26 cellular contexts compared by ENCODE assay signal in genomic region chr3:98903705-98904481, GRCh38. TPM values are rescaled to one million over a fixed set of nuclear protein-coding genes. Genes with fewer than 3 reads are reported as not detected.
DNase-seq lines count a peak whose midpoint lies in the region; ATAC-seq and TF ChIP-seq lines count a peak whose summit lies in the region.
"Had no signal": no experiment of that assay in that cellular context is flagged by ENCODE, and none has a peak within 500 bp of the region (broad histone marks: within the 10 kb centered on the region; RNA-seq: fewer than 3 reads in every experiment).

No MANE protein-coding gene starts in this region.

- H3K27ac ChIP-seq in AG04450 (ENCODE audit: low read depth, low read length) (no peak overlapping the region), IMR-90 (ENCODE audit: insufficient read depth, low read length) (no peak overlapping the region)
- H3K27ac ChIP-seq: BLaER1 treated with 17β-estradiol and CSF1 and Interleukin-3, amounts not matched to agents 10 nM and 100 nM; esophagus muscularis mucosa; gastrocnemius medialis had no signal

- peaks cover 15% of the 10 kb centered on the region for H3K4me1 Mint-ChIP-seq in activated naive CD4-positive, alpha-beta T cell treated with anti-CD3 and anti-CD28 coated beads, Interleukin-2, amount 10 ng/mL, durations not matched to agents 7 days and 5 days
- peaks cover 15% of the 10 kb centered on the region for H3K4me1 Mint-ChIP-seq in CD14-positive monocyte

- H2AK5ac ChIP-seq in IMR-90 (ENCODE audit: low read depth, low read length) = 0 out of 2 replicates have a peak overlapping the region, but pooled peaks have one; percentile 27

- peaks cover 25% of the 10 kb centered on the region for H3K27me3 Mint-ChIP-seq in activated naive CD4-positive, alpha-beta T cell treated with anti-CD3 and anti-CD28 coated beads, Interleukin-2, amount 10 ng/mL, durations not matched to agents 7 days and 5 days
- peaks cover 16 to 24% (median 19%) of the 10 kb centered on the region in 3 donors for H3K27me3 Mint-ChIP-seq in CD14-positive monocyte (ENCODE audit: low read depth in 3 of 3)
- H3K27me3 Mint-ChIP-seq: type B pancreatic cell had no signal

- DNase-seq in AG04450 (ENCODE audit: low read depth, low spot score) (no peak), IMR-90 (no peak), choroid plexus epithelial cell (ENCODE audit: low read depth) (no peak), kidney tubule cell (ENCODE audit: low spot score) (peak; percentile 60), CD14-positive monocyte (ENCODE audit: low spot score) (no peak)
- DNase-seq in activated naive CD4-positive, alpha-beta T cell treated with anti-CD3 and anti-CD28 coated beads, Interleukin-2, amount 10 ng/mL, durations not matched to agents 7 days and 5 days = no peak
- DNase-seq: activated CD4-positive, alpha-beta T cell treated with anti-CD3 and anti-CD28 coated beads, Interleukin-2, amount 10 ng/mL, durations not matched to agents 7 days and 5 days; activated gamma-delta T cell; activated T-cell treated with anti-CD3 and anti-CD28 coated beads, Interleukin-2, amount 50 U/mL, for 24 hours; effector CD8-positive, alpha-beta T cell; gastrocnemius medialis; hypothalamus; left ventricle myocardium superior; naive thymus-derived CD8-positive, alpha-beta T cell; NCI-H1092 treated with DMSO at 0.1 percent for 48 hours; NCI-H1930; NCI-H526; NK-92 treated with Interleukin-12 subunit alpha and Interleukin-12 subunit beta, amount 100 ng/mL, for 24 hours; SIG-M5; small intestine had no signal

- in situ Hi-C loops in IMR-90 (cut with MboI; ENCODE audit: low sequenced_read_pairs) = no loop called here

- peak overlapping the region; percentile 35; the same call in 1 of the 2 replicates for H2BK120ac ChIP-seq in IMR-90 (ENCODE audit: low read depth, low read length)

- peak overlapping the region; percentile 54; the same call in 1 of the 2 replicates for H2BK20ac ChIP-seq in IMR-90 (ENCODE audit: low read depth, low read length)

- H3K18ac ChIP-seq in IMR-90 (ENCODE audit: low read depth, low read length) = no peak overlapping the region

- no TSS peak for BruUV-seq in IMR-90 (replicated peaks; lab: Mats Ljungman, UMichigan)

- no peaks in the 10 kb centered on the region for H3K36me3 ChIP-seq in IMR-90 (ENCODE audit: control insufficient read depth, insufficient read depth, low read length)
- H3K36me3 ChIP-seq: BLaER1 treated with 17β-estradiol and CSF1 and Interleukin-3, amounts not matched to agents 10 nM and 100 nM; esophagus muscularis mucosa; gastrocnemius medialis had no signal

- no peak overlapping the region for H3K4me2 ChIP-seq in IMR-90 (ENCODE audit: low read depth, low read length)
- H3K4me2 ChIP-seq: BLaER1 treated with 17β-estradiol and CSF1 and Interleukin-3, amounts not matched to agents 10 nM and 100 nM had no signal

- peak overlapping the region in 1 of 2 experiments; percentile 0; a peak in 1 of 4 replicates for H4K8ac ChIP-seq in IMR-90 (ENCODE audit: low read depth in 2 of 2, low read length in 2 of 2)

- TF ChIP-seq POLR2A in IMR-90 (IDR thresholded peaks at IDR 0.05; ENCODE audit: low read depth, low read length) = no peak

- H3K36me3 Mint-ChIP-seq in activated naive CD4-positive, alpha-beta T cell treated with anti-CD3 and anti-CD28 coated beads, Interleukin-2, amount 10 ng/mL, durations not matched to agents 7 days and 5 days = no peaks in the 10 kb centered on the region
- no peaks in the 10 kb centered on the region for H3K36me3 Mint-ChIP-seq in CD14-positive monocyte

- no peaks in the 10 kb centered on the region for H3K27me3 ChIP-seq in AG04450 (ENCODE audit: control insufficient read depth, insufficient read depth, low read length)
- H3K27me3 ChIP-seq in IMR-90 (ENCODE audit: control insufficient read depth, insufficient read depth, low read length) = no peaks in the 10 kb centered on the region
- H3K27me3 ChIP-seq: BLaER1 treated with 17β-estradiol and CSF1 and Interleukin-3, amounts not matched to agents 10 nM and 100 nM; esophagus muscularis mucosa; gastrocnemius medialis had no signal

- no peak overlapping the region for H3K27ac Mint-ChIP-seq in activated naive CD4-positive, alpha-beta T cell treated with anti-CD3 and anti-CD28 coated beads, Interleukin-2, amount 10 ng/mL, durations not matched to agents 7 days and 5 days
- no peak overlapping the region for H3K27ac Mint-ChIP-seq in CD14-positive monocyte
- H3K27ac Mint-ChIP-seq: activated CD4-positive, alpha-beta T cell treated with anti-CD3 and anti-CD28 coated beads, Interleukin-2, amount 10 ng/mL, durations not matched to agents 7 days and 5 days; activated T-cell treated with anti-CD3 and anti-CD28 coated beads, Interleukin-2, amount 50 U/mL, for 24 hours; type B pancreatic cell had no signal

- H3K4me3 ChIP-seq in AG04450 (ENCODE audit: low read depth, low read length) (no peak overlapping the region), IMR-90 (ENCODE audit: insufficient read depth, low read depth, low read length) (no peak overlapping the region), choroid plexus epithelial cell (ENCODE audit: low read depth, low read length) (no peak overlapping the region)
- H3K4me3 ChIP-seq: BLaER1 treated with 17β-estradiol and CSF1 and Interleukin-3, amounts not matched to agents 10 nM and 100 nM; esophagus muscularis mucosa; gastrocnemius medialis had no signal

- TF ChIP-seq CTCF in AG04450 (IDR thresholded peaks at IDR 0.05; ENCODE audit: low read depth, low read length) (peak; percentile 13; the same call in 1 of the 2 replicates), IMR-90 (conservative IDR thresholded peaks at IDR 0.05; ENCODE audit: low read depth, low read length) (no peak), choroid plexus epithelial cell (conservative IDR thresholded peaks at IDR 0.05; ENCODE audit: low read depth, low read length) (peak; percentile 27), CD14-positive monocyte (IDR thresholded peaks at IDR 0.05) (no peak)

- H3K4ac ChIP-seq in IMR-90 (ENCODE audit: low read depth, low read length) = no peak overlapping the region; the same call in 1 of the 2 replicates

- H3K9ac ChIP-seq in IMR-90 (ENCODE audit: low read depth, low read length) = no peak overlapping the region
- H3K9ac ChIP-seq: BLaER1 treated with 17β-estradiol and CSF1 and Interleukin-3, amounts not matched to agents 10 nM and 100 nM had no signal

- H3K4me1 ChIP-seq in IMR-90 (ENCODE audit: control insufficient read depth, insufficient read depth, low read length) = peaks cover 2% of the 10 kb centered on the region; the same call in 1 of the 2 replicates

- no peaks in the 10 kb centered on the region for H3K9me3 Mint-ChIP-seq in activated naive CD4-positive, alpha-beta T cell treated with anti-CD3 and anti-CD28 coated beads, Interleukin-2, amount 10 ng/mL, durations not matched to agents 7 days and 5 days
- H3K9me3 Mint-ChIP-seq in CD14-positive monocyte = peaks cover 0 to 4% (median 2%) of the 10 kb centered on the region in 7 donors
- H3K9me3 Mint-ChIP-seq: activated CD4-positive, alpha-beta T cell treated with anti-CD3 and anti-CD28 coated beads, Interleukin-2, amount 10 ng/mL, durations not matched to agents 7 days and 5 days; type B pancreatic cell had no signal

- ATAC-seq in IMR-90 (ENCODE audit: low read depth) (no peak), HG02938 (IDR thresholded peaks at IDR 0.05; ENCODE audit: unreplicated experiment) (no peak), HG03139 (IDR thresholded peaks at IDR 0.05; ENCODE audit: unreplicated experiment) (no peak)
- ATAC-seq: gastrocnemius medialis; HepG2; left ventricle myocardium superior; naive thymus-derived CD8-positive, alpha-beta T cell had no signal

- no peak overlapping the region; the same call in 1 of the 2 replicates for H4K5ac ChIP-seq in IMR-90 (ENCODE audit: low read depth, low read length)

- no peak for TF ChIP-seq RAD21 in IMR-90 (IDR thresholded peaks at IDR 0.05; ENCODE audit: low read length)

- H3K4me3 Mint-ChIP-seq in activated naive CD4-positive, alpha-beta T cell treated with anti-CD3 and anti-CD28 coated beads, Interleukin-2, amount 10 ng/mL, durations not matched to agents 7 days and 5 days = no peak overlapping the region
- no peak overlapping the region for H3K4me3 Mint-ChIP-seq in CD14-positive monocyte
- H3K4me3 Mint-ChIP-seq: activated CD4-positive, alpha-beta T cell treated with anti-CD3 and anti-CD28 coated beads, Interleukin-2, amount 10 ng/mL, durations not matched to agents 7 days and 5 days; activated T-cell treated with anti-CD3 and anti-CD28 coated beads, Interleukin-2, amount 50 U/mL, for 24 hours; type B pancreatic cell had no signal

- H3K9me1 ChIP-seq in IMR-90 (ENCODE audit: insufficient read depth, low read length) = no peaks in the 10 kb centered on the region

- H2AFZ ChIP-seq in IMR-90 (replicated peaks; ENCODE audit: low read length, poor library complexity) = no peak overlapping the region

- H4K91ac ChIP-seq in IMR-90 (ENCODE audit: insufficient read depth, low read depth, low read length) = no peak overlapping the region

- H3K56ac ChIP-seq in IMR-90 (ENCODE audit: extremely low read depth, insufficient read depth, low read length) = no peak overlapping the region

- H2AK9ac ChIP-seq in IMR-90 (replicated peaks; ENCODE audit: low read depth, low read length, poor library complexity) = no peak overlapping the region

- H3K9me3 ChIP-seq in AG04450 (ENCODE audit: control insufficient read depth, insufficient read depth, low read length) = no peaks in the 10 kb centered on the region; the same call in 1 of the 2 replicates
- no peaks in the 10 kb centered on the region; the same call in 1 of the 2 replicates for H3K9me3 ChIP-seq in IMR-90 (ENCODE audit: control insufficient read depth, insufficient read depth, low read length)
- H3K9me3 ChIP-seq: gastrocnemius medialis had no signal

- H2BK5ac ChIP-seq in IMR-90 (ENCODE audit: low read depth, low read length, poor library complexity, severe bottlenecking) = peak overlapping the region; percentile 1

- POLR2A ChIA-PET in AG04450 (lab: Yijun Ruan, JAX) = no interaction called here
- POLR2A ChIA-PET in IMR-90 (lab: Charles Lee; ENCODE audit: unreplicated experiment) = no interaction called here

- CTCF ChIA-PET in AG04450 (lab: Charles Lee) (interaction anchor here (1.0 kb wide), 1 partner anchor 90 kb away, joined by 4 read pairs; no protein-coding TSS in a partner anchor), IMR-90 (lab: Yijun Ruan, JAX) (interaction anchor here (1.4 kb wide), 1 partner anchor 89 kb away, joined by 3 read pairs; no protein-coding TSS in a partner anchor)
- CTCF ChIA-PET in activated naive CD4-positive, alpha-beta T cell treated with anti-CD3 and anti-CD28 coated beads, Interleukin-2, amount 10 ng/mL, durations not matched to agents 7 days and 5 days (lab: Charles Lee) = no interaction called here

- dilution Hi-C loops in IMR-90 (cut with HindIII; ENCODE audit: low sequenced_read_pairs, unreplicated experiment) = no loop called here

- intact Hi-C loops in IMR-90 (cut with micrococcal nuclease) = loop anchor here (10.0 kb wide), 1 partner anchor 299 kb away; no protein-coding TSS in a partner anchor
- intact Hi-C loops in CD14-positive monocyte (cut with micrococcal nuclease) = no loop called here

- H2BK15ac ChIP-seq in IMR-90 (ENCODE audit: low read depth, low read length) = peak overlapping the region; percentile 12; the same call in 1 of the 3 replicates

- H3K14ac ChIP-seq in IMR-90 (replicated peaks; ENCODE audit: low read depth, low read length) = peak overlapping the region; percentile 46

- peaks cover 10 to 23% of the 10 kb centered on the region in 2 experiments for H3K79me1 ChIP-seq in IMR-90 (ENCODE audit: low read depth in 1 of 2, low read length in 2 of 2)

- peaks cover 12% of the 10 kb centered on the region for H4K20me1 ChIP-seq in IMR-90 (ENCODE audit: insufficient read depth, low read length)

- peak overlapping the region; percentile 29; the same call in 1 of the 2 replicates for H3K23ac ChIP-seq in IMR-90 (ENCODE audit: low read depth, low read length)

- 98% methylated on average over 6 of the region's 11 CpGs; no CpG with 5 or more reads in 1 of the 2 experiments for WGBS in IMR-90 (ENCODE audit: extremely low coverage in 2 of 2, insufficient read length in 1 of 2), 2 experiments

RNA-seq across cellular contexts. Expression of gene DCBLD2, which starts 2.4 kb away (rescaled TPM):
- polyA plus RNA-seq in AG04450 (2011; rRNA removed) (158 and 202 TPM in 2 replicates), IMR-90 (2012; rRNA removed) (119 and 121 TPM in 2 replicates), CD14-positive monocyte (1 to 10 TPM in 1 of 2 donors, under 1 TPM in 1; 0.17 to 1.1 TPM)
- polyA minus RNA-seq in AG04450 (2011; rRNA and poly(A)+ RNA removed) = 159 and 209 TPM in 2 replicates
- total RNA-seq in IMR-90 (2012; rRNA removed) = 196 and 275 TPM in 2 replicates
- 38.1 and 38.8 TPM in 2 replicates for polyA plus RNA-seq in IMR-90 (2012; cell fraction: cytosol; rRNA removed)
- polyA plus RNA-seq in IMR-90 (2012; cell fraction: nucleus; rRNA removed; ENCODE audit: low replicate concordance) = 32.4 and 131 TPM in 2 replicates

Comparison
In these comparisons a context has a peak if more than half of its experiments do, and no peak if none do; other contexts are left out.
1. CTCF ChIP-seq: peak in AG04450 (single experiment) and choroid plexus epithelial cell (single experiment); none in IMR-90 (single experiment) and CD14-positive monocyte (single experiment).
2. RNA of gene DCBLD2, which starts 2.4 kb away (polyA plus RNA-seq): 158 to 202 TPM in AG04450 and 32.4 to 131 TPM in IMR-90; 0.17 to 1.1 TPM in CD14-positive monocyte; every median in the first group is over 10 times any median in the second.